In the genomic region with DNA sequence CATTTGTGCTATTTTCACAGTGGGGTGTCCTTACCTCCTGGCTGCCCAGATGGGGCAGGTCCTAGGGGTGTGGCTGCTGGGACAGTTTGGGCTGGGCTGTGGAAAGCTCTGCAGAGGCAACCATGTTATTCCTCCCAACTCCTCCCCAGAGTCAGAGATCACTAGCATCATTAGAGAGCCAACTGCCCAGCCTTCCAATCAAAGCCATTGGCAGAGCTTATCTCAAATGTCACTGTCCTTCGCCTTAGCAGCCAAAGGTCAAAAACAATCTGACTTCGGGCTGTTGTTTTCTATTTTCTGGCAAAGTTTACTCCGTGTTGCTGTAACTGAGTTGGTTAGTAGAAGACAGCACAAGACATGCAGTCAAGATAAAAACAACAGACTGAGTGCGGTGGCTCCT, we compare ENCODE assay signal across 1 cellular context.
TF ChIP-seq lines count a peak whose summit lies in the region.

No MANE protein-coding gene starts in this region.

TF ChIP-seq in GM23338, 12 proteins besides CTCF, POLR2A, EP300 and RAD21 (continued from another document):
- TF ChIP-seq EZH2 (IDR thresholded peaks at IDR 0.05; ENCODE audit: low read depth, unreplicated experiment) (no peak), ZNF114 (CRISPR knock-in tag; IDR thresholded peaks at IDR 0.05) (no peak)
